Comparison of ENCODE assay signal across 31 cellular contexts in the genomic region with DNA sequence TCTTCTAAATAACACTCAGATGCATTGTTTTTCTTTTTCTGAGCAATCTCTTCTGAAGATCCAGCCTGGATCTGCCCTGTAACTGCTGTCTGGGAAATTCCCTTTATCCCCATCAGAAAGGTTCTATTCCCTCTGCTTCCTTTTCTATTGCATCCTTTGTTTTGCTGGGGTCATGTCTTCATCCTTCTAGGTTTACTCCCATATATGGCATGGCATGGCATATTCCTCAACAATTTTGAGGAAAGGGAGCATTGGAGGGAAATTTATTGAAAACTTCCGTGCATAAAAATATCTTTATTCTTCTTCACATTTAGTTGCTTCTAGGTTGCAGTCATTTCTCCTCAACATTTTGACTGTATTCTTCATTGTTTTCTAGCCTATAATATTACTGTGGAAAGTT. TPM values are rescaled to one million over a fixed set of nuclear protein-coding genes. Genes with fewer than 3 reads are reported as not detected.
"Had no signal": no experiment of that assay in that cellular context is flagged by ENCODE, and none has a peak within 500 bp of the region (broad histone marks: within the 10 kb centered on the region; RNA-seq: fewer than 3 reads in every experiment).

No MANE protein-coding gene starts in this region.

- H3K9me3 ChIP-seq: lower lobe of right lung, ovary, right atrium auricular region, right lobe of liver, tibial nerve, uterus had no signal

- H3K4me3 Mint-ChIP-seq: mesothelial cell of epicardium; naive thymus-derived CD4-positive, alpha-beta T cell; natural killer cell treated with Interleukin-12 subunit alpha and Interleukin-12 subunit beta and Interleukin-15 and Interleukin-18, amount 100 ng/mL, for 72 hours; stimulated activated memory B cell treated with anti-CD40 and anti-IgM and Interleukin-4, amounts not matched to agents 10 μg/mL and 1 μg/mL and 100 μg/mL, for 72 hours; stimulated activated naive CD8-positive, alpha-beta T cell treated with anti-CD3 and anti-CD28 coated beads, Interleukin-15, amount 100 ng/mL, for 72 hours; type B pancreatic cell had no signal

- H3K4me2 ChIP-seq: smooth muscle cell had no signal

- H3K4me1 ChIP-seq: uterus had no signal

- H3K27me3 Mint-ChIP-seq: type B pancreatic cell had no signal

- H3K36me3 ChIP-seq: lower lobe of right lung, ovary, right atrium auricular region, right lobe of liver, tibial nerve, uterus had no signal

- H3K27ac ChIP-seq: lower lobe of right lung, ovary, right atrium auricular region, right lobe of liver, tibial nerve, uterus had no signal

- H3K4me3 ChIP-seq: lower lobe of right lung, ovary, right atrium auricular region, right lobe of liver, smooth muscle cell, tibial nerve, uterus had no signal

- DNase-seq: hippocampal formation; kidney glomerular epithelial cell; left cardiac atrium; lower lobe of right lung; mammary epithelial cell; mesendoderm; naive thymus-derived CD4-positive, alpha-beta T cell; ovary; right lobe of liver; stimulated activated CD4-positive, alpha-beta T cell treated with anti-CD3 and anti-CD28 coated beads, Interleukin-1b, Interleukin-23, amount 100 ng/mL, for 48 hours; stimulated activated CD4-positive, alpha-beta T cell treated with anti-CD3 and anti-CD28 coated beads, Interleukin-2, amount 100 ng/mL, for 48 hours; stimulated activated CD4-positive, alpha-beta T cell treated with anti-CD3 and anti-CD28 coated beads, Interleukin-4, amount 100 ng/mL, for 4 hours; stimulated activated CD8-positive, alpha-beta memory T cell treated with anti-CD3 and anti-CD28 coated beads, Interleukin-4, amount 100 ng/mL, for 48 hours; stimulated activated naive CD4-positive, alpha-beta T cell treated with Interleukin-2 at 50 U/mL for 16 hours; stimulated activated naive CD8-positive, alpha-beta T cell treated with anti-CD3 and anti-CD28 coated beads, Interleukin-15, amount 100 ng/mL, for 72 hours; substantia nigra; uterus had no signal

- H3K36me3 Mint-ChIP-seq: mesothelial cell of epicardium; naive thymus-derived CD4-positive, alpha-beta T cell; natural killer cell treated with Interleukin-12 subunit alpha and Interleukin-12 subunit beta and Interleukin-15 and Interleukin-18, amount 100 ng/mL, for 72 hours; stimulated activated memory B cell treated with anti-CD40 and anti-IgM and Interleukin-4, amounts not matched to agents 10 μg/mL and 1 μg/mL and 100 μg/mL, for 72 hours; type B pancreatic cell had no signal

- H3K4me1 Mint-ChIP-seq: naive thymus-derived CD4-positive, alpha-beta T cell; stimulated activated memory B cell treated with anti-CD40 and anti-IgM and Interleukin-4, amounts not matched to agents 10 μg/mL and 1 μg/mL and 100 μg/mL, for 72 hours; stimulated activated naive CD8-positive, alpha-beta T cell treated with anti-CD3 and anti-CD28 coated beads, Interleukin-15, amount 100 ng/mL, for 72 hours had no signal

- H3K27me3 ChIP-seq: ovary, right atrium auricular region, right lobe of liver, tibial nerve, uterus had no signal

- ATAC-seq: left cardiac atrium; left lobe of liver; lower lobe of right lung; naive thymus-derived CD4-positive, alpha-beta T cell; natural killer cell treated with Interleukin-12 subunit alpha and Interleukin-12 subunit beta and Interleukin-15 and Interleukin-18, amount 100 ng/mL, for 72 hours; right lobe of liver; stimulated activated memory B cell treated with anti-CD40 and anti-IgM and Interleukin-4, amounts not matched to agents 10 μg/mL and 1 μg/mL and 100 μg/mL, for 72 hours; stimulated activated naive CD8-positive, alpha-beta T cell treated with anti-CD3 and anti-CD28 coated beads, Interleukin-15, amount 100 ng/mL, for 72 hours had no signal

- H3K27ac Mint-ChIP-seq: mesothelial cell of epicardium; naive thymus-derived CD4-positive, alpha-beta T cell; natural killer cell treated with Interleukin-12 subunit alpha and Interleukin-12 subunit beta and Interleukin-15 and Interleukin-18, amount 100 ng/mL, for 72 hours; progenitor cell of endocrine pancreas; stimulated activated memory B cell treated with anti-CD40 and anti-IgM and Interleukin-4, amounts not matched to agents 10 μg/mL and 1 μg/mL and 100 μg/mL, for 72 hours; type B pancreatic cell had no signal

- H3K9me3 Mint-ChIP-seq: mesothelial cell of epicardium; natural killer cell treated with Interleukin-12 subunit alpha and Interleukin-12 subunit beta and Interleukin-15 and Interleukin-18, amount 100 ng/mL, for 72 hours; stimulated activated memory B cell treated with anti-CD40 and anti-IgM and Interleukin-4, amounts not matched to agents 10 μg/mL and 1 μg/mL and 100 μg/mL, for 72 hours; type B pancreatic cell had no signal

RNA-seq across cellular contexts. Expression of gene ADGRF1, which starts 47.2 kb away (rescaled TPM):
- total RNA-seq: left cardiac atrium; liver; naive thymus-derived CD4-positive, alpha-beta T cell; natural killer cell treated with Interleukin-12 subunit alpha and Interleukin-12 subunit beta and Interleukin-15 and Interleukin-18, amount 100 ng/mL, for 72 hours; omental fat pad; pulmonary artery endothelial cell; right atrium auricular region; right lobe of liver; skeletal muscle tissue; smooth muscle cell; temporal lobe; tibial nerve had no signal
